14 cellular contexts compared by ENCODE assay signal in genomic region chr17:49223168-49223516, GRCh38. TPM values are rescaled to one million over a fixed set of nuclear protein-coding genes. Genes with fewer than 3 reads are reported as not detected.
DNase-seq lines count a peak whose midpoint lies in the region; ATAC-seq and TF ChIP-seq lines count a peak whose summit lies in the region.
"Had no signal": no experiment of that assay in that cellular context is flagged by ENCODE, and none has a peak within 500 bp of the region (broad histone marks: within the 10 kb centered on the region; RNA-seq: fewer than 3 reads in every experiment).

No MANE protein-coding gene starts in this region.

- peak overlapping the region; percentile 44 for H3K4me3 Mint-ChIP-seq in activated CD4-positive, alpha-beta memory T cell treated with anti-CD3 and anti-CD28 coated beads, Interleukin-2, amount 10 ng/mL, durations not matched to agents 7 days and 5 days
- H3K4me3 Mint-ChIP-seq in activated CD4-positive, alpha-beta memory T cell treated with anti-CD3 and anti-CD28 coated beads for 36 hours, result no peak overlapping the region
- H3K4me3 Mint-ChIP-seq in dendritic cell treated with granulocyte-macrophage colony-stimulating factor and Interleukin-4, amounts not matched to agents 40 ng/mL and 50 ng/mL, for 4 days, result peak overlapping the region; percentile 66

- POLR2A ChIA-PET in activated CD4-positive, alpha-beta memory T cell treated with anti-CD3 and anti-CD28 coated beads, Interleukin-2, amount 10 ng/mL, durations not matched to agents 7 days and 5 days (lab: Charles Lee), result interaction anchor here (1.6 to 1.7 kb wide), 2 partner anchors 11 to 12 kb away, joined by 5 read pairs; partner anchors contain the start of genes ABI3 and GNGT2
- POLR2A ChIA-PET in activated CD4-positive, alpha-beta memory T cell treated with anti-CD3 and anti-CD28 coated beads for 36 hours (lab: Charles Lee), result no interaction called here

- H2AFZ ChIP-seq in MM.1S (ENCODE audit: low read length), result peak overlapping the region; percentile 59; the same call in 1 of the 2 replicates

- peaks cover 53% of the 10 kb centered on the region for H3K4me1 Mint-ChIP-seq in activated CD4-positive, alpha-beta memory T cell treated with anti-CD3 and anti-CD28 coated beads, Interleukin-2, amount 10 ng/mL, durations not matched to agents 7 days and 5 days
- peaks cover 33% of the 10 kb centered on the region for H3K4me1 Mint-ChIP-seq in activated CD4-positive, alpha-beta memory T cell treated with anti-CD3 and anti-CD28 coated beads for 36 hours (ENCODE audit: low read depth)
- peaks cover 62% of the 10 kb centered on the region for H3K4me1 Mint-ChIP-seq in dendritic cell treated with granulocyte-macrophage colony-stimulating factor and Interleukin-4, amounts not matched to agents 40 ng/mL and 50 ng/mL, for 4 days (ENCODE audit: low read depth)

- peaks cover 26% of the 10 kb centered on the region for H3K27me3 Mint-ChIP-seq in activated CD4-positive, alpha-beta memory T cell treated with anti-CD3 and anti-CD28 coated beads, Interleukin-2, amount 10 ng/mL, durations not matched to agents 7 days and 5 days
- H3K27me3 Mint-ChIP-seq in activated CD4-positive, alpha-beta memory T cell treated with anti-CD3 and anti-CD28 coated beads for 36 hours, result peaks cover 19% of the 10 kb centered on the region
- peaks cover 47% of the 10 kb centered on the region for H3K27me3 Mint-ChIP-seq in dendritic cell treated with granulocyte-macrophage colony-stimulating factor and Interleukin-4, amounts not matched to agents 40 ng/mL and 50 ng/mL, for 4 days

- intact Hi-C loops in activated CD4-positive, alpha-beta memory T cell treated with anti-CD3 and anti-CD28 coated beads for 36 hours (cut with micrococcal nuclease), result no loop called here
- intact Hi-C loops in dendritic cell treated with granulocyte-macrophage colony-stimulating factor and Interleukin-4, amounts not matched to agents 40 ng/mL and 50 ng/mL, for 4 days (cut with micrococcal nuclease), result no loop called here

- CTCF ChIA-PET in activated CD4-positive, alpha-beta memory T cell treated with anti-CD3 and anti-CD28 coated beads, Interleukin-2, amount 10 ng/mL, durations not matched to agents 7 days and 5 days (lab: Charles Lee), result interaction anchor here (0.8 to 2.1 kb wide), 4 partner anchors 11 to 43 kb away, joined by 4 to 11 read pairs (median 6); no protein-coding TSS in a partner anchor
- CTCF ChIA-PET in activated CD4-positive, alpha-beta memory T cell treated with anti-CD3 and anti-CD28 coated beads for 36 hours (lab: Charles Lee), result interaction anchor here (1.0 to 2.6 kb wide), 5 partner anchors 10 to 42 kb away, joined by 4 to 20 read pairs (median 8); partner anchors contain the start of genes ABI3 and GNGT2

- no peaks in the 10 kb centered on the region for H3K9me3 ChIP-seq in MM.1S (replicated peaks; ENCODE audit: insufficient read depth, low read length)

- H3K79me2 ChIP-seq in MM.1S (ENCODE audit: low read length), result no peaks in the 10 kb centered on the region

- ATAC-seq in GM21360 (IDR thresholded peaks at IDR 0.05; ENCODE audit: unreplicated experiment), result no peak
- ATAC-seq in foreskin keratinocyte, result no peak

- no peak overlapping the region for H3K9ac ChIP-seq in MM.1S (ENCODE audit: low read length)

- no peak for TF ChIP-seq CTCF in MM.1S (IDR thresholded peaks at IDR 0.05; ENCODE audit: low read length)
- TF ChIP-seq CTCF in foreskin keratinocyte (conservative IDR thresholded peaks at IDR 0.05), result no peak

- no peaks in the 10 kb centered on the region for H3K36me3 ChIP-seq in MM.1S (replicated peaks; ENCODE audit: insufficient read depth, low read length)

- no peaks in the 10 kb centered on the region; the same call in 1 of the 2 replicates for H3K4me1 ChIP-seq in MM.1S (ENCODE audit: low read length)
- no peaks in the 10 kb centered on the region for H3K4me1 ChIP-seq in foreskin keratinocyte

- no peaks in the 10 kb centered on the region for H3F3A ChIP-seq in MM.1S (ENCODE audit: insufficient read depth, low read length)

- no peaks in the 10 kb centered on the region for H3K9me2 ChIP-seq in MM.1S (replicated peaks; ENCODE audit: insufficient read depth, low read length)

- H4K20me1 ChIP-seq in MM.1S (ENCODE audit: insufficient read depth, low read length), result no peaks in the 10 kb centered on the region

- H3K27me3 ChIP-seq in MM.1S (replicated peaks; ENCODE audit: insufficient read depth, low read length) (peaks cover 71% of the 10 kb centered on the region), foreskin keratinocyte (peaks cover 80% of the 10 kb centered on the region)

- DNase-seq in activated CD4-positive, alpha-beta memory T cell treated with anti-CD3 and anti-CD28 coated beads, Interleukin-2, amount 10 ng/mL, durations not matched to agents 7 days and 5 days, result no peak
- no peak for DNase-seq in activated CD4-positive, alpha-beta memory T cell treated with anti-CD3 and anti-CD28 coated beads for 36 hours
- DNase-seq in MM.1S (no peak), retina (peak; percentile 36), foreskin keratinocyte (no peak), NCI-H1092 treated with DMSO at 0.1 percent for 48 hours (lab: John Stamatoyannopoulos, UW) (no peak)
- DNase-seq: kidney glomerular epithelial cell, NCI-H1092, NCI-H446 treated with DMSO at 0.1 percent for 48 hours had no signal

- no peak overlapping the region for H3K27ac Mint-ChIP-seq in activated CD4-positive, alpha-beta memory T cell treated with anti-CD3 and anti-CD28 coated beads, Interleukin-2, amount 10 ng/mL, durations not matched to agents 7 days and 5 days
- no peak overlapping the region for H3K27ac Mint-ChIP-seq in activated CD4-positive, alpha-beta memory T cell treated with anti-CD3 and anti-CD28 coated beads for 36 hours
- H3K27ac Mint-ChIP-seq in dendritic cell treated with granulocyte-macrophage colony-stimulating factor and Interleukin-4, amounts not matched to agents 40 ng/mL and 50 ng/mL, for 4 days, result peak overlapping the region; percentile 40
- H3K27ac Mint-ChIP-seq: activated naive CD4-positive, alpha-beta T cell treated with anti-CD3 and anti-CD28 coated beads, Interleukin-2, amount 50 U/mL, for 72 hours; nephron had no signal

- H3K9me3 Mint-ChIP-seq in activated CD4-positive, alpha-beta memory T cell treated with anti-CD3 and anti-CD28 coated beads, Interleukin-2, amount 10 ng/mL, durations not matched to agents 7 days and 5 days, result no peaks in the 10 kb centered on the region
- H3K9me3 Mint-ChIP-seq in activated CD4-positive, alpha-beta memory T cell treated with anti-CD3 and anti-CD28 coated beads for 36 hours, result no peaks in the 10 kb centered on the region
- no peaks in the 10 kb centered on the region for H3K9me3 Mint-ChIP-seq in dendritic cell treated with granulocyte-macrophage colony-stimulating factor and Interleukin-4, amounts not matched to agents 40 ng/mL and 50 ng/mL, for 4 days
- H3K9me3 Mint-ChIP-seq: activated naive CD4-positive, alpha-beta T cell treated with anti-CD3 and anti-CD28 coated beads, Interleukin-2, amount 50 U/mL, for 72 hours; nephron had no signal

- H3K27ac ChIP-seq in MM.1S (ENCODE audit: low read length) (no peak overlapping the region), foreskin keratinocyte (no peak overlapping the region)

- H3K36me3 Mint-ChIP-seq in activated CD4-positive, alpha-beta memory T cell treated with anti-CD3 and anti-CD28 coated beads, Interleukin-2, amount 10 ng/mL, durations not matched to agents 7 days and 5 days (ENCODE audit: low read depth), result peaks cover 42% of the 10 kb centered on the region
- H3K36me3 Mint-ChIP-seq in activated CD4-positive, alpha-beta memory T cell treated with anti-CD3 and anti-CD28 coated beads for 36 hours, result peaks cover 22% of the 10 kb centered on the region
- H3K36me3 Mint-ChIP-seq in dendritic cell treated with granulocyte-macrophage colony-stimulating factor and Interleukin-4, amounts not matched to agents 40 ng/mL and 50 ng/mL, for 4 days (ENCODE audit: low read depth), result no peaks in the 10 kb centered on the region

- H3K4me3 ChIP-seq in MM.1S (ENCODE audit: low read length), result peak overlapping the region; percentile 64

- H3K4me2 ChIP-seq in MM.1S (ENCODE audit: low read depth, low read length), result peak overlapping the region; percentile 96; the same call in 1 of the 2 replicates

RNA-seq across cellular contexts. Expression of gene PHOSPHO1, which starts 7.4 kb away (rescaled TPM):
- not detected for total RNA-seq in activated CD4-positive, alpha-beta memory T cell treated with anti-CD3 and anti-CD28 coated beads, Interleukin-2, amount 10 ng/mL, durations not matched to agents 7 days and 5 days
- not detected for total RNA-seq in activated CD4-positive, alpha-beta memory T cell treated with anti-CD3 and anti-CD28 coated beads for 36 hours
- 0.11 and 0.31 TPM in 2 replicates for total RNA-seq in foreskin keratinocyte
- 0.17 and 0.20 TPM in 2 replicates for polyA plus RNA-seq in foreskin keratinocyte
- total RNA-seq: activated naive CD4-positive, alpha-beta T cell treated with anti-CD3 and anti-CD28 coated beads, Interleukin-2, amount 50 U/mL, for 72 hours; HT-29 had no signal

RNA-seq across cellular contexts. Expression of gene ABI3, which starts 12.6 kb away (rescaled TPM):
- total RNA-seq in activated CD4-positive, alpha-beta memory T cell treated with anti-CD3 and anti-CD28 coated beads, Interleukin-2, amount 10 ng/mL, durations not matched to agents 7 days and 5 days, result 10 to 100 TPM; 46.3 to 48.2 TPM
- total RNA-seq in activated CD4-positive, alpha-beta memory T cell treated with anti-CD3 and anti-CD28 coated beads for 36 hours, result 10 to 100 TPM; 19.7 to 19.8 TPM
- total RNA-seq in foreskin keratinocyte, result not detected in 2 replicates
- not detected in 2 replicates for polyA plus RNA-seq in foreskin keratinocyte
- total RNA-seq: HT-29 had no signal

RNA-seq across cellular contexts. Expression of gene GNGT2, which starts 12.8 kb away (rescaled TPM):
- 10 to 100 TPM; 22.7 to 23.8 TPM for total RNA-seq in activated CD4-positive, alpha-beta memory T cell treated with anti-CD3 and anti-CD28 coated beads, Interleukin-2, amount 10 ng/mL, durations not matched to agents 7 days and 5 days
- 10 to 100 TPM; 23.2 to 29.0 TPM for total RNA-seq in activated CD4-positive, alpha-beta memory T cell treated with anti-CD3 and anti-CD28 coated beads for 36 hours
- total RNA-seq in foreskin keratinocyte, result not detected in 2 replicates
- not detected in 2 replicates for polyA plus RNA-seq in foreskin keratinocyte
- total RNA-seq: HT-29 had no signal

Comparison
In these comparisons a context has a peak if more than half of its experiments do, and no peak if none do; other contexts are left out.
1. RNA of gene ABI3, which starts 12.6 kb away (total RNA-seq): 46.3 to 48.2 TPM in activated CD4-positive, alpha-beta memory T cell treated with anti-CD3 and anti-CD28 coated beads, Interleukin-2, amount 10 ng/mL, durations not matched to agents 7 days and 5 days and 19.7 to 19.8 TPM in activated CD4-positive, alpha-beta memory T cell treated with anti-CD3 and anti-CD28 coated beads for 36 hours; not detected in foreskin keratinocyte; every median in the first group is over 10 times any median in the second.
2. RNA of gene GNGT2, which starts 12.8 kb away (total RNA-seq): 23.2 to 29.0 TPM in activated CD4-positive, alpha-beta memory T cell treated with anti-CD3 and anti-CD28 coated beads for 36 hours and 22.7 to 23.8 TPM in activated CD4-positive, alpha-beta memory T cell treated with anti-CD3 and anti-CD28 coated beads, Interleukin-2, amount 10 ng/mL, durations not matched to agents 7 days and 5 days; not detected in foreskin keratinocyte; every median in the first group is over 10 times any median in the second.